Comparison of ENCODE assay signal across 21 cellular contexts in genomic region chr12:32922546-32923297, GRCh38. TPM values are rescaled to one million over a fixed set of nuclear protein-coding genes. Genes with fewer than 3 reads are reported as not detected.
DNase-seq lines count a peak whose midpoint lies in the region; ATAC-seq, FAIRE-seq and TF ChIP-seq lines count a peak whose summit lies in the region.
"Had no signal": no experiment of that assay in that cellular context is flagged by ENCODE, and none has a peak within 500 bp of the region (broad histone marks: within the 10 kb centered on the region; RNA-seq: fewer than 3 reads in every experiment).

No MANE protein-coding gene starts in this region.

- FAIRE-seq in K562 (lab: Jason Lieb, UNC): no peak
- FAIRE-seq: A549, GM12892, GM18507 had no signal

- no peaks in the 10 kb centered on the region for H3K4me1 ChIP-seq in K562 (replicated peaks in 1 of 2; ENCODE audit: control insufficient read depth in 2 of 2, insufficient read depth in 2 of 2, low read length in 2 of 2)
- H3K4me1 ChIP-seq: Caco-2 had no signal

- H3K9ac ChIP-seq in K562 (ENCODE audit: insufficient read depth in 1 of 2, low read depth in 2 of 2, low read length in 2 of 2): no peak overlapping the region; a peak in 1 of 4 replicates
- H3K9ac ChIP-seq: GM23248 had no signal

- in situ Hi-C loops in K562 (cut with MboI): no loop called here

- no peak for TF ChIP-seq POLR2A in K562 (conservative IDR thresholded peaks at IDR 0.05)

- H3K4me1 Mint-ChIP-seq in Calu3 (ENCODE audit: low read depth, unreplicated experiment): peaks cover 34% of the 10 kb centered on the region

- no peaks in the 10 kb centered on the region for H3K27me3 Mint-ChIP-seq in Calu3 (ENCODE audit: unreplicated experiment)

- no peak overlapping the region for H3K4me3 Mint-ChIP-seq in Calu3 (ENCODE audit: low read depth, unreplicated experiment)
- H3K4me3 Mint-ChIP-seq: CD4-positive, alpha-beta T cell; HFFc6 had no signal

- H3K36me3 ChIP-seq in K562 (ENCODE audit: control insufficient read depth, insufficient read depth, low read length): no peaks in the 10 kb centered on the region

- POLR2A ChIA-PET in RWPE1 (lab: Yijun Ruan, JAX; ENCODE audit: low non-redundant PET): no interaction called here
- POLR2A ChIA-PET in K562 (lab: Yijun Ruan, JAX): no interaction called here

- no peak for TF ChIP-seq EP300 in K562 (IDR thresholded peaks at IDR 0.05; ENCODE audit: low read length)

- DNase-seq in Calu3 (no peak), RWPE1 (ENCODE audit: low spot score) (no peak), K562 (ENCODE audit: extremely low read depth in 1 of 4, low spot score in 3 of 4) (no peak), epithelial cell of prostate (ENCODE audit: low read depth, low spot score) (no peak), NOMO-1 (lab: John Stamatoyannopoulos, UW; ENCODE audit: unreplicated experiment in 2 of 2) (no peak), NCI-H1436 (lab: John Stamatoyannopoulos, UW) (no peak)
- DNase-seq in stimulated activated CD4-positive, alpha-beta T cell treated with anti-CD3 and anti-CD28 coated beads, Interleukin-12 subunit alpha, Interleukin-12 subunit beta, amount 100 ng/mL, for 4 hours: no peak
- DNase-seq: AML-193; Caco-2; CD4-positive, alpha-beta T cell; DMS153; DMS79; GDM1; GM23248; HCEC 1CT; HFFc6 had no signal

- WGBS in K562 (ENCODE audit: insufficient coverage, low coverage, missing lambda C conversion rate): 20% methylated on average over 8 of the region's 8 CpGs

- no peaks in the 10 kb centered on the region for H3K9me3 Mint-ChIP-seq in Calu3 (ENCODE audit: low read depth, unreplicated experiment)
- H3K9me3 Mint-ChIP-seq: CD4-positive, alpha-beta T cell had no signal

- H3K27ac ChIP-seq in RWPE1 (peak overlapping the region; percentile 73), K562 (ENCODE audit: extremely low read depth, low read depth, low read length) (no peak overlapping the region), epithelial cell of prostate (peak overlapping the region; percentile 93)
- H3K27ac ChIP-seq: C4-2B, GM23248 had no signal

- no peaks in the 10 kb centered on the region; the same call in 1 of the 2 replicates for H3K9me3 ChIP-seq in K562 (replicated peaks; ENCODE audit: control insufficient read depth, insufficient read depth, low read depth, low read length)
- H3K9me3 ChIP-seq: A549, Caco-2 had no signal

- intact Hi-C loops in Calu3 (cut with micrococcal nuclease; ENCODE audit: unreplicated experiment): no loop called here
- intact Hi-C loops in K562 (cut with micrococcal nuclease): no loop called here

- H3K36me3 Mint-ChIP-seq in Calu3 (ENCODE audit: insufficient read depth, unreplicated experiment): peaks cover 10% of the 10 kb centered on the region

- TF ChIP-seq CTCF in Calu3 (IDR thresholded peaks at IDR 0.05; ENCODE audit: unreplicated experiment) (no peak), RWPE1 (conservative IDR thresholded peaks at IDR 0.05; ENCODE audit: low read depth) (no peak), K562 (IDR thresholded peaks at IDR 0.05 in 2 of 3, conservative IDR thresholded peaks at IDR 0.05 in 1 of 3; ENCODE audit: insufficient read depth in 2 of 3, low read depth in 1 of 3, low read length in 3 of 3) (no peak)

- ATAC-seq in K562 (no peak), HG02798 (IDR thresholded peaks at IDR 0.05; ENCODE audit: poor library complexity, unreplicated experiment) (no peak)
- ATAC-seq: A549 had no signal

- no peak for TF ChIP-seq RAD21 in K562 (CRISPR knock-in tag; conservative IDR thresholded peaks at IDR 0.05 in 1 of 2, IDR thresholded peaks at IDR 0.05 in 1 of 2)

- CTCF ChIA-PET in Calu3 (lab: Charles Lee) (no interaction called here), RWPE1 (lab: Yijun Ruan, JAX) (no interaction called here), K562 (lab: Yijun Ruan, JAX; ENCODE audit: low intra/inter-chr PET ratio) (no interaction called here)

- BruUV-seq in Calu3 (replicated peaks; lab: Mats Ljungman, UMichigan): no TSS peak
- no TSS peak for BruUV-seq in K562 (replicated peaks; lab: Mats Ljungman, UMichigan)

- no peaks in the 10 kb centered on the region for H4K20me1 ChIP-seq in K562 (replicated peaks; ENCODE audit: control insufficient read depth, insufficient read depth, low read length)

- H3K4me2 ChIP-seq in K562 (ENCODE audit: insufficient read depth, low read length): no peak overlapping the region

- H2AFZ ChIP-seq in K562 (ENCODE audit: low read depth, low read length): no peak overlapping the region
- H2AFZ ChIP-seq: GM23248 had no signal

- no peak overlapping the region for H3K4me3 ChIP-seq in K562
- H3K4me3 ChIP-seq: A549, GM23248 had no signal

- no peaks in the 10 kb centered on the region for H3K27me3 ChIP-seq in K562 (ENCODE audit: control insufficient read depth in 2 of 2, insufficient read depth in 2 of 2, low read length in 2 of 2)

- no peaks in the 10 kb centered on the region for H3K9me1 ChIP-seq in K562 (ENCODE audit: control insufficient read depth, insufficient read depth, low read length)

- H3K79me2 ChIP-seq in K562 (ENCODE audit: control insufficient read depth, insufficient read depth, low read length): no peaks in the 10 kb centered on the region

- H3K27ac Mint-ChIP-seq in Calu3 (ENCODE audit: unreplicated experiment): peak overlapping the region; percentile 19
- H3K27ac Mint-ChIP-seq: CD4-positive, alpha-beta T cell; HFFc6 had no signal

TF ChIP-seq in K562, 482 proteins besides CTCF, POLR2A, EP300 and RAD21:
- TF ChIP-seq PRDM10 (IDR thresholded peaks at IDR 0.05; ENCODE audit: partially characterized antibody): no peak
- no peak for TF ChIP-seq U2AF1 (optimal IDR thresholded peaks at IDR 0.05; ENCODE audit: low read depth, low read length)
- no peak for TF ChIP-seq ELF4 (CRISPR knock-in tag; IDR thresholded peaks at IDR 0.05)
- TF ChIP-seq ZNF134 (CRISPR knock-in tag; conservative IDR thresholded peaks at IDR 0.05): peak; percentile 66; the same call in 1 of the 2 replicates
- TF ChIP-seq ZKSCAN1 (IDR thresholded peaks at IDR 0.05; ENCODE audit: low read depth, low read length): no peak
- no peak for TF ChIP-seq HDAC3 (IDR thresholded peaks at IDR 0.05; ENCODE audit: borderline replicate concordance, partially characterized antibody)

RNA-seq across cellular contexts. Expression of gene PKP2, which starts 26.1 kb away (rescaled TPM):
- total RNA-seq in Calu3 (2022): 54.2 and 61.1 TPM in 2 replicates
- total RNA-seq in K562 (2011; cell fraction: chromatin; rRNA removed; ENCODE audit: low replicate concordance): 2.3 and 5.2 TPM in 2 replicates
- 2.3 and 3.6 TPM in 2 replicates for total RNA-seq in K562 (2011; cell fraction: nucleolus; rRNA removed)
- 2.6 and 3.7 TPM in 2 replicates for total RNA-seq in K562 (2011; cell fraction: nucleoplasm; rRNA removed)
- total RNA-seq in K562 (2014; rRNA removed): 2.4 and 2.8 TPM in 2 replicates
- total RNA-seq in K562 (2014; rRNA removed; fragmentation: Illumina TruSeq; extraction: Trizol): 4.2 and 5.3 TPM in 2 replicates
- 2.6 and 2.9 TPM in 2 replicates for total RNA-seq in K562 (2015; rRNA removed; fragmentation: Illumina TruSeq; extraction: Trizol)
- total RNA-seq in K562 (2021): 3.5 and 4.1 TPM in 2 replicates
- polyA plus RNA-seq in K562 (2011; rRNA removed): 3.2 and 5.2 TPM in 2 replicates
- polyA plus RNA-seq in K562 (2011; cell fraction: cytosol; rRNA removed): 2.0 and 4.1 TPM in 2 replicates
- 2.3 and 6.1 TPM in 2 replicates for polyA plus RNA-seq in K562 (2011; cell fraction: nucleus; rRNA removed)
- 2.0 TPM in 2 replicates for polyA plus RNA-seq in K562 (2012)
- polyA plus RNA-seq in K562 (2014; fragmentation: Illumina TruSeq; extraction: Trizol): 3.3 and 3.7 TPM in 2 replicates
- polyA plus RNA-seq in K562 (2014; fragmentation: Nextera tagmentation; extraction: Ambion mirVana): 1 to 10 TPM; 1.6 TPM
- 2.2 and 3.0 TPM in 2 replicates for polyA plus RNA-seq in K562 (2014; rRNA removed)
- polyA minus RNA-seq in K562 (2011; rRNA and poly(A)+ RNA removed): 4.1 and 11.9 TPM in 2 replicates
- polyA minus RNA-seq in K562 (2011; cell fraction: cytosol; rRNA and poly(A)+ RNA removed): 2.1 and 5.1 TPM in 2 replicates
- polyA minus RNA-seq in K562 (2011; cell fraction: nucleus; rRNA and poly(A)+ RNA removed): 2.6 and 10.7 TPM in 2 replicates
